In the genomic region with DNA sequence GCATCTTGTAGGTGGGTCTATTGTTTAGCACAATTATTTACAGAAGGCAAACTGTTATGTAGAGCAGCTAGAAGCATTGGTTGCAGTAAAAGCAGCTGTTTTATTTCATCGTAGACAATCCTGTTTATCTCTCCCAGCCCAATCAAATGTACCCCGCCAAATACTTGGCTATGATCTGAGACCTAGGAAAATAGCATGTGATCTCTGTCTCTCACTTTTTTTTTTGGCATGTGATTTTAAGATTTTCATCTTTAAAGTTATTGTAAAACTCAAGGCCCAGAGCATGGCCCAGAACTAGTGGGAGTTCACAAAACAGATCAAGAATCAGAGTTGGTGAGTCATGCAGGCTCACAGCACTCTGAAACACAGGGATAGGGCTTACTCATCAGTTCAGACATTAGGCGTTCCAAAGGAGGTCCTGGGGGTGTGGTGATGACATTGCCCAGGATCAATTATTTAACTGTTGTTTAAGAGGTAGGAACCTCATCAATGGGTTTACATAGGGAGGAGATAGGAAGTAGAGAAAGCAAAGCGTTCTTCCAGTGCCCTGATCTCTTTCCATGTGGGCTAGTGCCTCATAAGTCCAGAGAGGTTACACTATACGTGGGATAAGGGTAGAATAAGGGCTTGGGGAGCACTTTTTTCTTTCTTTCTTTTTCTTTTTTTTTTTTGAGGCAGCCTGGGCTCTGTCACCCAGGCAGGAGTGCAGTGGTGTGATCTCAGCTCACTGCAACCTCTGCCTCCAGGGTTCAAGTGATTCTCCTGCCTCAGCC, we compare ENCODE assay signal across 8 cellular contexts. TPM values are rescaled to one million over a fixed set of nuclear protein-coding genes. Genes with fewer than 3 reads are reported as not detected.
DNase-seq lines count a peak whose midpoint lies in the region; TF ChIP-seq lines count a peak whose summit lies in the region.

No MANE protein-coding gene starts in this region.

- DNase-seq in AG04449 (ENCODE audit: low read depth, low spot score) = peak; percentile 47
- DNase-seq in HT1080 (ENCODE audit: low read depth) = peak; percentile 84
- peak; percentile 78 for DNase-seq in dedifferentiated amniotic fluid mesenchymal stem cell (ENCODE audit: extremely low spot score)
- peak; percentile 88 for DNase-seq in mesenchymal stem cell
- no peak for DNase-seq in NCI-H748 (lab: John Stamatoyannopoulos, UW; ENCODE audit: unreplicated experiment)
- DNase-seq in CD14-positive monocyte (ENCODE audit: low spot score) = no peak
- DNase-seq in SHP77 (lab: John Stamatoyannopoulos, UW) = no peak
- DNase-seq in MV-4-11 (lab: John Stamatoyannopoulos, UW) = no peak

- H3K23ac ChIP-seq in mesenchymal stem cell (ENCODE audit: low read length in 2 of 2) = no peak overlapping the region

- no peaks in the 10 kb centered on the region for H3K79me1 ChIP-seq in mesenchymal stem cell (replicated peaks; ENCODE audit: low read length, poor library complexity, severe bottlenecking)

- H3K27ac ChIP-seq in mesenchymal stem cell (ENCODE audit: low read length, poor library complexity, severe bottlenecking) = peak overlapping the region; percentile 69

- H3K27ac Mint-ChIP-seq in CD14-positive monocyte = no peak overlapping the region

- H3K4me3 Mint-ChIP-seq in CD14-positive monocyte = no peak overlapping the region

- no peak overlapping the region for H3K18ac ChIP-seq in mesenchymal stem cell (ENCODE audit: low read depth in 1 of 2, low read length in 2 of 2)

- H4K91ac ChIP-seq in mesenchymal stem cell (ENCODE audit: low read length) = no peak overlapping the region

- no peaks in the 10 kb centered on the region for H3K27me3 Mint-ChIP-seq in CD14-positive monocyte (ENCODE audit: low read depth in 3 of 3)

- no peaks in the 10 kb centered on the region for H3K27me3 ChIP-seq in mesenchymal stem cell (ENCODE audit: control insufficient read depth in 1 of 2, insufficient read depth in 1 of 2, low read length in 2 of 2)

- H2BK15ac ChIP-seq in mesenchymal stem cell (ENCODE audit: low read depth, poor library complexity, severe bottlenecking) = no peak overlapping the region

- H3K36me3 Mint-ChIP-seq in CD14-positive monocyte = peaks cover 7 to 19% of the 10 kb centered on the region in 2 donors

- intact Hi-C loops in CD14-positive monocyte (cut with micrococcal nuclease) = no loop called here

- peaks cover 3% of the 10 kb centered on the region for H3K9me3 ChIP-seq in mesenchymal stem cell (ENCODE audit: control insufficient read depth, low read length)

- H2AFZ ChIP-seq in mesenchymal stem cell (ENCODE audit: low read depth, low read length) = no peak overlapping the region

- H3K9ac ChIP-seq in mesenchymal stem cell (ENCODE audit: low read length) = peak overlapping the region; percentile 70

- peaks cover 2% of the 10 kb centered on the region for H3K4me1 ChIP-seq in mesenchymal stem cell (ENCODE audit: control insufficient read depth, insufficient read depth, low read depth, low read length)

- 60% methylated on average over 3 of the region's 5 CpGs for WGBS in mesenchymal stem cell

- CTCF ChIA-PET in AG04449 (lab: Yijun Ruan, JAX) = interaction anchor here (0.8 to 5.0 kb wide), 10 partner anchors 19 to 238 kb away, joined by 3 to 29 read pairs (median 4); no protein-coding TSS in a partner anchor

- no peak overlapping the region for H2BK12ac ChIP-seq in mesenchymal stem cell (ENCODE audit: low read length in 2 of 2)

- POLR2A ChIA-PET in AG04449 (lab: Yijun Ruan, JAX) = no interaction called here

- H2AK5ac ChIP-seq in mesenchymal stem cell (ENCODE audit: low read length, severe bottlenecking) = no peak overlapping the region

- H2BK5ac ChIP-seq in mesenchymal stem cell (ENCODE audit: low read depth, low read length, poor library complexity, severe bottlenecking) = no peak overlapping the region

- TF ChIP-seq CTCF in AG04449 (IDR thresholded peaks at IDR 0.05; ENCODE audit: insufficient read depth, low read length, missing control alignments) (no peak), CD14-positive monocyte (IDR thresholded peaks at IDR 0.05) (no peak)

- H3K4me3 ChIP-seq in AG04449 (ENCODE audit: low read depth, low read length) (no peak overlapping the region), mesenchymal stem cell (ENCODE audit: insufficient read depth in 1 of 2, low read depth in 1 of 2, low read length in 2 of 2) (no peak overlapping the region)

- no peaks in the 10 kb centered on the region for H3K36me3 ChIP-seq in mesenchymal stem cell (ENCODE audit: control insufficient read depth in 1 of 2, insufficient read depth in 2 of 2, low read depth in 1 of 2, low read length in 2 of 2)

- no peak overlapping the region for H2BK120ac ChIP-seq in mesenchymal stem cell (ENCODE audit: low read depth, low read length)

- no peak overlapping the region for H3K14ac ChIP-seq in mesenchymal stem cell (ENCODE audit: low read length in 2 of 2)

- peak overlapping the region; percentile 38 for H4K8ac ChIP-seq in mesenchymal stem cell (ENCODE audit: low read length)

- no peaks in the 10 kb centered on the region for H3K4me1 Mint-ChIP-seq in CD14-positive monocyte

- H3K4ac ChIP-seq in mesenchymal stem cell (ENCODE audit: low read depth in 1 of 2, low read length in 2 of 2) = no peak overlapping the region

- peaks cover 0 to 3% (median 0%) of the 10 kb centered on the region in 7 donors for H3K9me3 Mint-ChIP-seq in CD14-positive monocyte

- no peak overlapping the region for H3K4me2 ChIP-seq in mesenchymal stem cell (ENCODE audit: low read length, poor library complexity, severe bottlenecking)

RNA-seq across cellular contexts. Expression of a gene that starts 40.3 kb away (rescaled TPM):
- total RNA-seq in HT1080 (2014; rRNA removed; shearing (Covaris generic)) = 0.21 TPM in 1 of 2 replicates, not detected in the other
- polyA plus RNA-seq in HT1080 (2015; cell fraction: cytosol; rRNA removed) = 0.65 and 0.93 TPM in 2 replicates
- polyA plus RNA-seq in HT1080 (2015; cell fraction: nucleus; rRNA removed) = 2.2 and 2.4 TPM in 2 replicates
- polyA plus RNA-seq in mesenchymal stem cell (2013, experiment 1 of 2) = 0.43 TPM
- polyA plus RNA-seq in mesenchymal stem cell (2013, experiment 2 of 2) = 0.49 TPM
- polyA plus RNA-seq in CD14-positive monocyte = 1 to 10 TPM in 1 of 2 donors, under 1 TPM in 1; 0.65 to 1.6 TPM

Comparison
In these comparisons a context has a peak if more than half of its experiments do, and no peak if none do; other contexts are left out.
1. DNase-seq: peak in AG04449 (single experiment), HT1080 (single experiment), dedifferentiated amniotic fluid mesenchymal stem cell (single experiment) and mesenchymal stem cell (single experiment); none in NCI-H748 (single experiment), CD14-positive monocyte (single experiment), SHP77 (0 of 2) and MV-4-11 (single experiment).